25 cellular contexts compared by ENCODE assay signal in the genomic region with DNA sequence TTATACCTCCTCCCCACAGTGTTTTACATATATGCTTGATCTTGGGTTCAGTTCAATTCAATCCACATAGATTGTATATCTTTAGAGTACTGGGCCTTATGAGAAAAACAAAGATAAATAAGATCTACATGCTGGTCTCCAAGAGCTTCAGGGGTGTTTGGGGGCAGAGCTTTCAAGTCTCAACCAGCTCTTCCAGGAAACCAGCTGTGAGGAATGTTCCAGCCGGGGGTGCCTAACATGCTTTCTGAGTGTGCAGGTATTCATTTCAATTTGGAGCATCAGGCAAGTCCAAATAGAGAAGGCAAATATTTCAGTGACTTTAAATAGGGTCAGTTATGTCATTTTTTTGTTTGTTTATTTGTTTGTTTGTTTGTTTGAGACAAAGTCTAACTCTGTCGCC. TPM values are rescaled to one million over a fixed set of nuclear protein-coding genes. Genes with fewer than 3 reads are reported as not detected.
A peak's percentile ranks its signal among the peaks of the same experiment; 100 is the strongest.
DNase-seq lines count a peak whose midpoint lies in the region; ATAC-seq, FAIRE-seq and TF ChIP-seq lines count a peak whose summit lies in the region.
"Had no signal": no experiment of that assay in that cellular context is flagged by ENCODE, and none has a peak within 500 bp of the region (broad histone marks: within the 10 kb centered on the region; RNA-seq: fewer than 3 reads in every experiment).

No MANE protein-coding gene starts in this region.

- POLR2A ChIA-PET in T-cell (lab: Charles Lee): interaction anchor here (0.6 kb wide), 3 partner anchors 50 to 391 kb away, joined by 3 to 8 read pairs (median 5); no protein-coding TSS in a partner anchor

- H3K27ac Mint-ChIP-seq in activated naive CD4-positive, alpha-beta T cell treated with anti-CD3 and anti-CD28 coated beads, Interleukin-2, amount 50 U/mL, for 24 hours: peak overlapping the region; percentile 8
- H3K27ac Mint-ChIP-seq in activated naive CD4-positive, alpha-beta T cell treated with anti-CD3 and anti-CD28 coated beads, Interleukin-2, amount 10 ng/mL, durations not matched to agents 7 days and 5 days: no peak overlapping the region
- peak overlapping the region; percentile 99 for H3K27ac Mint-ChIP-seq in T-cell
- H3K27ac Mint-ChIP-seq in stimulated activated memory B cell treated with anti-CD40 and anti-IgM and Interleukin-4, amounts not matched to agents 10 μg/mL and 1 μg/mL and 100 μg/mL, for 72 hours: peak overlapping the region; percentile 84

- H3K9me3 ChIP-seq in keratinocyte (ENCODE audit: control insufficient read depth, low read depth, low read length): no peaks in the 10 kb centered on the region
- no peaks in the 10 kb centered on the region for H3K9me3 ChIP-seq in testis
- H3K9me3 ChIP-seq in tibial nerve: no peaks in the 10 kb centered on the region
- H3K9me3 ChIP-seq: BLaER1 treated with 17β-estradiol and CSF1 and Interleukin-3, amounts not matched to agents 10 nM and 100 nM; SJCRH30 had no signal

- ATAC-seq in T-cell (replicated peaks in 1 of 4): no peak
- no peak for ATAC-seq in stimulated activated memory B cell treated with anti-CD40 and anti-IgM and Interleukin-4, amounts not matched to agents 10 μg/mL and 1 μg/mL and 100 μg/mL, for 72 hours

- CTCF ChIA-PET in activated naive CD4-positive, alpha-beta T cell treated with anti-CD3 and anti-CD28 coated beads, Interleukin-2, amount 10 ng/mL, durations not matched to agents 7 days and 5 days (lab: Charles Lee): interaction anchor here (0.7 to 9.3 kb wide), 6 partner anchors 10 to 507 kb away, joined by 3 to 148 read pairs (median 4); no protein-coding TSS in a partner anchor
- CTCF ChIA-PET in T-cell (lab: Charles Lee): interaction anchor here in 1 of 2 donors (1.1 kb wide), 1 partner anchor 14 kb away, joined by 3 read pairs; no protein-coding TSS in a partner anchor

- H3K27ac ChIP-seq in keratinocyte (ENCODE audit: control insufficient read depth, insufficient read depth, low read length) (no peak overlapping the region), testis (no peak overlapping the region), tibial nerve (no peak overlapping the region)
- H3K27ac ChIP-seq: 22Rv1, SJCRH30 had no signal

- peaks cover 29% of the 10 kb centered on the region for H3K4me1 Mint-ChIP-seq in activated naive CD4-positive, alpha-beta T cell treated with anti-CD3 and anti-CD28 coated beads, Interleukin-2, amount 50 U/mL, for 24 hours
- H3K4me1 Mint-ChIP-seq in activated naive CD4-positive, alpha-beta T cell treated with anti-CD3 and anti-CD28 coated beads, Interleukin-2, amount 10 ng/mL, durations not matched to agents 7 days and 5 days: peaks cover 37% of the 10 kb centered on the region
- peaks cover 26 to 38% (median 37%) of the 10 kb centered on the region in 3 donors for H3K4me1 Mint-ChIP-seq in T-cell
- H3K4me1 Mint-ChIP-seq in stimulated activated memory B cell treated with anti-CD40 and anti-IgM and Interleukin-4, amounts not matched to agents 10 μg/mL and 1 μg/mL and 100 μg/mL, for 72 hours: peaks cover 38% of the 10 kb centered on the region

- H3K9me1 ChIP-seq in keratinocyte (ENCODE audit: control insufficient read depth, extremely low read depth, insufficient read depth, low read length): no peaks in the 10 kb centered on the region

- no peak for DNase-seq in activated naive CD4-positive, alpha-beta T cell treated with anti-CD3 and anti-CD28 coated beads, Interleukin-2, amount 10 ng/mL, durations not matched to agents 7 days and 5 days
- DNase-seq in T-cell (no peak), keratinocyte (ENCODE audit: low read depth, low spot score) (no peak), NCI-H2107 (lab: John Stamatoyannopoulos, UW) (no peak), testis (no peak), tibial nerve (ENCODE audit: low spot score in 2 of 2) (no peak)
- DNase-seq: ACHN, DMS53, GDM1, KG1, NCI-H1092 treated with DMSO at 0.1 percent for 48 hours, NCI-H1436 treated with DMSO at 0.1 percent for 48 hours, NCI-H1930, NCI-H2227 treated with DMSO at 0.1 percent for 48 hours, NCI-H510A treated with DMSO at 0.1 percent for 48 hours, NCI-H748 treated with DMSO at 0.1 percent for 48 hours, SJCRH30 had no signal

- H3K9me3 Mint-ChIP-seq in activated naive CD4-positive, alpha-beta T cell treated with anti-CD3 and anti-CD28 coated beads, Interleukin-2, amount 50 U/mL, for 24 hours: no peaks in the 10 kb centered on the region
- H3K9me3 Mint-ChIP-seq in activated naive CD4-positive, alpha-beta T cell treated with anti-CD3 and anti-CD28 coated beads, Interleukin-2, amount 10 ng/mL, durations not matched to agents 7 days and 5 days: no peaks in the 10 kb centered on the region
- H3K9me3 Mint-ChIP-seq in T-cell: no peaks in the 10 kb centered on the region
- no peaks in the 10 kb centered on the region for H3K9me3 Mint-ChIP-seq in stimulated activated memory B cell treated with anti-CD40 and anti-IgM and Interleukin-4, amounts not matched to agents 10 μg/mL and 1 μg/mL and 100 μg/mL, for 72 hours

- dilution Hi-C loops in keratinocyte (cut with MboI; ENCODE audit: extremely low pct_ligation_motif_present, low sequenced_read_pairs): no loop called here

- peak overlapping the region; percentile 31 for H3K4me2 ChIP-seq in keratinocyte (ENCODE audit: control insufficient read depth, extremely low read depth, insufficient read depth, low read depth, low read length)

- intact Hi-C loops in testis (cut with DNase I; ENCODE audit: low total_unique reads): no loop called here

- no peak overlapping the region for H3K4me3 Mint-ChIP-seq in activated naive CD4-positive, alpha-beta T cell treated with anti-CD3 and anti-CD28 coated beads, Interleukin-2, amount 50 U/mL, for 24 hours
- no peak overlapping the region for H3K4me3 Mint-ChIP-seq in activated naive CD4-positive, alpha-beta T cell treated with anti-CD3 and anti-CD28 coated beads, Interleukin-2, amount 10 ng/mL, durations not matched to agents 7 days and 5 days
- H3K4me3 Mint-ChIP-seq in T-cell: no peak overlapping the region
- H3K4me3 Mint-ChIP-seq in stimulated activated memory B cell treated with anti-CD40 and anti-IgM and Interleukin-4, amounts not matched to agents 10 μg/mL and 1 μg/mL and 100 μg/mL, for 72 hours: no peak overlapping the region

- H3K27me3 Mint-ChIP-seq in activated naive CD4-positive, alpha-beta T cell treated with anti-CD3 and anti-CD28 coated beads, Interleukin-2, amount 50 U/mL, for 24 hours: no peaks in the 10 kb centered on the region
- peaks cover 11% of the 10 kb centered on the region for H3K27me3 Mint-ChIP-seq in activated naive CD4-positive, alpha-beta T cell treated with anti-CD3 and anti-CD28 coated beads, Interleukin-2, amount 10 ng/mL, durations not matched to agents 7 days and 5 days
- H3K27me3 Mint-ChIP-seq in T-cell: no peaks in the 10 kb centered on the region
- no peaks in the 10 kb centered on the region for H3K27me3 Mint-ChIP-seq in stimulated activated memory B cell treated with anti-CD40 and anti-IgM and Interleukin-4, amounts not matched to agents 10 μg/mL and 1 μg/mL and 100 μg/mL, for 72 hours

- H3K27me3 ChIP-seq in keratinocyte (ENCODE audit: control insufficient read depth, extremely low read depth, insufficient read depth, low read length) (no peaks in the 10 kb centered on the region), testis (no peaks in the 10 kb centered on the region), tibial nerve (no peaks in the 10 kb centered on the region)
- H3K27me3 ChIP-seq: BLaER1 treated with 17β-estradiol and CSF1 and Interleukin-3, amounts not matched to agents 10 nM and 100 nM; SJCRH30 had no signal

- FAIRE-seq in keratinocyte (lab: Jason Lieb, UNC): no peak
- FAIRE-seq: D721Med, GM19239, HTR-8/SVneo, RCC 7860 had no signal

- H3K36me3 Mint-ChIP-seq in activated naive CD4-positive, alpha-beta T cell treated with anti-CD3 and anti-CD28 coated beads, Interleukin-2, amount 50 U/mL, for 24 hours: no peaks in the 10 kb centered on the region
- H3K36me3 Mint-ChIP-seq in activated naive CD4-positive, alpha-beta T cell treated with anti-CD3 and anti-CD28 coated beads, Interleukin-2, amount 10 ng/mL, durations not matched to agents 7 days and 5 days: no peaks in the 10 kb centered on the region
- no peaks in the 10 kb centered on the region for H3K36me3 Mint-ChIP-seq in T-cell
- H3K36me3 Mint-ChIP-seq in stimulated activated memory B cell treated with anti-CD40 and anti-IgM and Interleukin-4, amounts not matched to agents 10 μg/mL and 1 μg/mL and 100 μg/mL, for 72 hours: no peaks in the 10 kb centered on the region

- no peak overlapping the region for H3K9ac ChIP-seq in keratinocyte (ENCODE audit: control insufficient read depth, extremely low read depth, insufficient read depth, low read length)
- H3K9ac ChIP-seq: BLaER1 treated with 17β-estradiol and CSF1 and Interleukin-3, amounts not matched to agents 10 nM and 100 nM had no signal

- H3K36me3 ChIP-seq in keratinocyte (ENCODE audit: control insufficient read depth in 2 of 2, extremely low read depth in 1 of 2, insufficient read depth in 2 of 2, low read length in 2 of 2) (no peaks in the 10 kb centered on the region), testis (ENCODE audit: low read depth, missing control alignments) (no peaks in the 10 kb centered on the region), tibial nerve (no peaks in the 10 kb centered on the region)
- H3K36me3 ChIP-seq: BLaER1 treated with 17β-estradiol and CSF1 and Interleukin-3, amounts not matched to agents 10 nM and 100 nM; SJCRH30 had no signal

- no peaks in the 10 kb centered on the region for H4K20me1 ChIP-seq in keratinocyte (ENCODE audit: control insufficient read depth, extremely low read depth, insufficient read depth, low read length)
- H4K20me1 ChIP-seq: BLaER1 treated with 17β-estradiol and CSF1 and Interleukin-3, amounts not matched to agents 10 nM and 100 nM had no signal

- 95% methylated on average over 2 of the region's 2 CpGs for WGBS in testis, 2 donors
- 88 to 93% methylated on average over 2 of the region's 2 CpGs for WGBS in tibial nerve, 2 donors

- TF ChIP-seq CTCF in keratinocyte (optimal IDR thresholded peaks at IDR 0.05 in 1 of 3, IDR thresholded peaks at IDR 0.05 in 1 of 3, conservative IDR thresholded peaks at IDR 0.05 in 1 of 3; ENCODE audit: extremely low read depth in 1 of 3, insufficient read depth in 2 of 3, low read length in 3 of 3) (no peak), testis (IDR thresholded peaks at IDR 0.05) (no peak), tibial nerve (IDR thresholded peaks at IDR 0.05) (no peak)

- peaks cover 26% of the 10 kb centered on the region for H3K4me1 ChIP-seq in keratinocyte (ENCODE audit: control insufficient read depth, extremely low read depth, insufficient read depth, low read length)
- H3K4me1 ChIP-seq in testis: no peaks in the 10 kb centered on the region
- H3K4me1 ChIP-seq in tibial nerve: no peaks in the 10 kb centered on the region
- H3K4me1 ChIP-seq: SJCRH30 had no signal

- no peak for TF ChIP-seq EP300 in tibial nerve (IDR thresholded peaks at IDR 0.05)

- TF ChIP-seq POLR2A in testis (IDR thresholded peaks at IDR 0.05): no peak
- no peak for TF ChIP-seq POLR2A in tibial nerve (IDR thresholded peaks at IDR 0.05)

- no peaks in the 10 kb centered on the region for H3K79me2 ChIP-seq in keratinocyte (ENCODE audit: control insufficient read depth, insufficient read depth, low read length)

- H3K4me3 ChIP-seq in keratinocyte (ENCODE audit: control insufficient read depth in 2 of 3, extremely low read depth in 1 of 3, insufficient read depth in 2 of 3, low read depth in 1 of 3, low read length in 3 of 3) (no peak overlapping the region), testis (no peak overlapping the region), tibial nerve (no peak overlapping the region)
- H3K4me3 ChIP-seq: BLaER1 treated with 17β-estradiol and CSF1 and Interleukin-3, amounts not matched to agents 10 nM and 100 nM; SJCRH30 had no signal

- no peak overlapping the region for H2AFZ ChIP-seq in keratinocyte (ENCODE audit: control insufficient read depth, low read length)

RNA-seq across cellular contexts. Expression of gene RAPGEF1, which starts 5.7 kb away (rescaled TPM):
- total RNA-seq in T-cell (100 to 1,000 TPM in 4 of 5 donors, 10 to 100 TPM in 1; 97.9 to 167 (median 139) TPM), testis (10 to 100 TPM; 55.8 to 56.9 TPM), tibial nerve (10 to 100 TPM; 32.0 to 57.3 (median 38.9) TPM)
- polyA plus RNA-seq in keratinocyte (18.5 to 30.1 TPM (median 19.2 TPM) in 3 replicates), testis (ENCODE audit: insufficient read depth, low read depth, low replicate concordance) (36.1 TPM)
- polyA plus RNA-seq in keratinocyte (2011; ENCODE audit: low read depth): 12.1 TPM
- polyA plus RNA-seq in keratinocyte (2011; cell fraction: cytosol; rRNA removed): 19.0 and 25.8 TPM in 2 replicates
- 29.1 and 30.6 TPM in 2 replicates for polyA plus RNA-seq in keratinocyte (2011; cell fraction: nucleus; rRNA removed)
- polyA plus RNA-seq in keratinocyte (2012; ENCODE audit: low replicate concordance): 13.3 and 28.0 TPM in 2 replicates
- polyA minus RNA-seq in keratinocyte: 22.0 to 50.7 TPM (median 27.9 TPM) in 3 replicates
- polyA minus RNA-seq in keratinocyte (2011; cell fraction: cytosol; rRNA and poly(A)+ RNA removed): 21.5 TPM
- polyA minus RNA-seq in keratinocyte (2011; cell fraction: nucleus; rRNA and poly(A)+ RNA removed): 16.7 and 26.4 TPM in 2 replicates
